ENCODE assay signal across 8 cellular contexts in genomic region chr19:42199440-42200115, GRCh38. TPM values are rescaled to one million over a fixed set of nuclear protein-coding genes. Genes with fewer than 3 reads are reported as not detected.
DNase-seq lines count a peak whose midpoint lies in the region; ATAC-seq and TF ChIP-seq lines count a peak whose summit lies in the region.

No MANE protein-coding gene starts in this region.

- H3K4me3 ChIP-seq in BLaER1 (peak overlapping the region; percentile 62), HL-60 (replicated peaks; ENCODE audit: insufficient read depth, low read length) (peak overlapping the region; percentile 9), heart left ventricle (peak overlapping the region in 2 of 12 donors; percentile 7 to 46)

- H3K27ac ChIP-seq in BLaER1 = peak overlapping the region; percentile 95
- peak overlapping the region; percentile 98 for H3K27ac ChIP-seq in HL-60 (replicated peaks)
- H3K27ac ChIP-seq in heart left ventricle = peak overlapping the region in 4 of 12 donors; percentile 16 to 97 (median 32)

- peak; percentile 88 to 96 for DNase-seq in HL-60 (ENCODE audit: low read depth in 1 of 2, low spot score in 1 of 2)
- peak; percentile 86 for DNase-seq in activated CD4-positive, alpha-beta memory T cell treated with anti-CD3 and anti-CD28 coated beads for 36 hours
- peak in 4 of 5 donors; percentile 46 to 79 (median 61) for DNase-seq in heart left ventricle
- DNase-seq in stimulated activated naive CD8-positive, alpha-beta T cell treated with anti-CD3 and anti-CD28 coated beads, Interleukin-15, amount 100 ng/mL, for 72 hours = peak; percentile 68 to 88
- no peak for DNase-seq in mucosa of gallbladder (ENCODE audit: low spot score)
- DNase-seq in ecto neural progenitor cell (ENCODE audit: low spot score) = no peak

- H3K36me3 ChIP-seq in BLaER1 (peaks cover 68% of the 10 kb centered on the region), heart left ventricle (peaks cover 0 to 67% (median 47%) of the 10 kb centered on the region in 9 donors)

- H3K4me2 ChIP-seq in BLaER1 = peak overlapping the region; percentile 99

- peaks cover 64% of the 10 kb centered on the region for H4K20me1 ChIP-seq in BLaER1

- H3K9ac ChIP-seq in BLaER1 = peak overlapping the region; percentile 81

- no peaks in the 10 kb centered on the region for H3K9me3 Mint-ChIP-seq in activated CD4-positive, alpha-beta memory T cell treated with anti-CD3 and anti-CD28 coated beads for 36 hours
- no peaks in the 10 kb centered on the region for H3K9me3 Mint-ChIP-seq in stimulated activated naive CD8-positive, alpha-beta T cell treated with anti-CD3 and anti-CD28 coated beads, Interleukin-15, amount 100 ng/mL, for 72 hours

- H3K4me1 ChIP-seq in BLaER1 (peaks cover 81% of the 10 kb centered on the region), heart left ventricle (peaks cover 0 to 70% (median 12%) of the 10 kb centered on the region in 12 donors)

- TF ChIP-seq POLR2A in heart left ventricle (IDR thresholded peaks at IDR 0.05) = no peak

- intact Hi-C loops in activated CD4-positive, alpha-beta memory T cell treated with anti-CD3 and anti-CD28 coated beads for 36 hours (cut with micrococcal nuclease) = loop anchor here (1.0 to 10.0 kb wide), 8 partner anchors 7 to 325 kb away; partner anchors contain the start of genes CD79A, DEDD2 and ZNF526
- intact Hi-C loops in heart left ventricle (cut with DNase I) = no loop called here

- H3K36me3 Mint-ChIP-seq in activated CD4-positive, alpha-beta memory T cell treated with anti-CD3 and anti-CD28 coated beads for 36 hours = peaks cover 47% of the 10 kb centered on the region

- ATAC-seq in GM19351 (IDR thresholded peaks at IDR 0.05; ENCODE audit: unreplicated experiment) (peak; percentile 47), heart left ventricle (peak in 3 of 4 donors; percentile 49 to 73 (median 52))
- peak; percentile 84 for ATAC-seq in stimulated activated naive CD8-positive, alpha-beta T cell treated with anti-CD3 and anti-CD28 coated beads, Interleukin-15, amount 100 ng/mL, for 72 hours

- H3K27me3 ChIP-seq in BLaER1 (no peaks in the 10 kb centered on the region), HL-60 (ENCODE audit: insufficient read depth, poor library complexity, severe bottlenecking) (no peaks in the 10 kb centered on the region), heart left ventricle (no peaks in the 10 kb centered on the region)

- CTCF ChIA-PET in activated CD4-positive, alpha-beta memory T cell treated with anti-CD3 and anti-CD28 coated beads for 36 hours (lab: Charles Lee) = interaction anchor here (1.0 to 2.0 kb wide), 5 partner anchors 15 to 91 kb away, joined by 3 to 12 read pairs (median 4); partner anchors contain the start of genes DEDD2 and POU2F2

- peaks cover 80% of the 10 kb centered on the region for H3K4me1 Mint-ChIP-seq in activated CD4-positive, alpha-beta memory T cell treated with anti-CD3 and anti-CD28 coated beads for 36 hours (ENCODE audit: low read depth)
- peaks cover 87% of the 10 kb centered on the region for H3K4me1 Mint-ChIP-seq in stimulated activated naive CD8-positive, alpha-beta T cell treated with anti-CD3 and anti-CD28 coated beads, Interleukin-15, amount 100 ng/mL, for 72 hours

- no peaks in the 10 kb centered on the region for H3K27me3 Mint-ChIP-seq in activated CD4-positive, alpha-beta memory T cell treated with anti-CD3 and anti-CD28 coated beads for 36 hours
- H3K27me3 Mint-ChIP-seq in stimulated activated naive CD8-positive, alpha-beta T cell treated with anti-CD3 and anti-CD28 coated beads, Interleukin-15, amount 100 ng/mL, for 72 hours = no peaks in the 10 kb centered on the region

- TF ChIP-seq CTCF in HL-60 (IDR thresholded peaks at IDR 0.05; ENCODE audit: insufficient read depth, low read length) = peak; percentile 45
- peak in 1 of 12 donors; percentile 21 for TF ChIP-seq CTCF in heart left ventricle (IDR thresholded peaks at IDR 0.05)

- WGBS in heart left ventricle, 4 donors = 68 to 82% (median 79%) methylated on average over 12 to 32 of the region's 32 CpGs

- H3K9me3 ChIP-seq in BLaER1 (no peaks in the 10 kb centered on the region), heart left ventricle (no peaks in the 10 kb centered on the region)

- POLR2A ChIA-PET in activated CD4-positive, alpha-beta memory T cell treated with anti-CD3 and anti-CD28 coated beads for 36 hours (lab: Charles Lee) = interaction anchor here (0.6 to 1.4 kb wide), 4 partner anchors 8 to 67 kb away, joined by 3 to 6 read pairs (median 4); partner anchors contain the start of genes DEDD2, POU2F2 and ZNF526

- H3K4me3 Mint-ChIP-seq in activated CD4-positive, alpha-beta memory T cell treated with anti-CD3 and anti-CD28 coated beads for 36 hours = peak overlapping the region; percentile 65
- peak overlapping the region; percentile 79 to 83 for H3K4me3 Mint-ChIP-seq in stimulated activated naive CD8-positive, alpha-beta T cell treated with anti-CD3 and anti-CD28 coated beads, Interleukin-15, amount 100 ng/mL, for 72 hours

- peak overlapping the region; percentile 98 for H3K27ac Mint-ChIP-seq in activated CD4-positive, alpha-beta memory T cell treated with anti-CD3 and anti-CD28 coated beads for 36 hours
- peak overlapping the region; percentile 63 to 72 for H3K27ac Mint-ChIP-seq in stimulated activated naive CD8-positive, alpha-beta T cell treated with anti-CD3 and anti-CD28 coated beads, Interleukin-15, amount 100 ng/mL, for 72 hours

RNA-seq across cellular contexts. Expression of gene DEDD2, which starts 17.9 kb away (rescaled TPM):
- 10 to 100 TPM; 31.3 to 33.4 TPM for total RNA-seq in activated CD4-positive, alpha-beta memory T cell treated with anti-CD3 and anti-CD28 coated beads for 36 hours
- 10 to 100 TPM; 11.1 to 24.1 (median 17.2) TPM for total RNA-seq in heart left ventricle
- polyA plus RNA-seq in heart left ventricle = 10 to 100 TPM; 12.6 to 18.3 TPM
- total RNA-seq in mucosa of gallbladder = 35.0 TPM

RNA-seq across cellular contexts. Expression of gene ZNF526, which starts 20.5 kb away (rescaled TPM):
- total RNA-seq in activated CD4-positive, alpha-beta memory T cell treated with anti-CD3 and anti-CD28 coated beads for 36 hours = 10 to 100 TPM; 12.3 to 14.9 TPM
- total RNA-seq in heart left ventricle (1 to 10 TPM; 3.9 to 7.2 (median 5.8) TPM), mucosa of gallbladder (12.1 TPM)
- 1 to 10 TPM; 3.3 to 5.4 TPM for polyA plus RNA-seq in heart left ventricle

RNA-seq across cellular contexts. Expression of gene GSK3A, which starts 42.8 kb away (rescaled TPM):
- total RNA-seq in activated CD4-positive, alpha-beta memory T cell treated with anti-CD3 and anti-CD28 coated beads for 36 hours = 10 to 100 TPM; 36.4 to 37.3 TPM
- 10 to 100 TPM; 22.5 to 46.9 (median 36.8) TPM for total RNA-seq in heart left ventricle
- polyA plus RNA-seq in heart left ventricle = 10 to 100 TPM; 51.6 to 76.5 TPM
- 49.8 TPM for total RNA-seq in mucosa of gallbladder

RNA-seq across cellular contexts. Expression of gene ERF, which starts 55.4 kb away (rescaled TPM):
- 10 to 100 TPM; 43.1 to 56.5 TPM for total RNA-seq in activated CD4-positive, alpha-beta memory T cell treated with anti-CD3 and anti-CD28 coated beads for 36 hours
- total RNA-seq in heart left ventricle = 10 to 100 TPM; 26.1 to 49.7 (median 35.5) TPM
- 10 to 100 TPM; 31.9 to 45.4 TPM for polyA plus RNA-seq in heart left ventricle
- 68.3 TPM for total RNA-seq in mucosa of gallbladder

Comparison
In these comparisons a context has a peak if more than half of its experiments do, and no peak if none do; other contexts are left out.
1. DNase-seq: peak in HL-60 (2 of 2), activated CD4-positive, alpha-beta memory T cell treated with anti-CD3 and anti-CD28 coated beads for 36 hours (single experiment), heart left ventricle (4 of 5) and stimulated activated naive CD8-positive, alpha-beta T cell treated with anti-CD3 and anti-CD28 coated beads, Interleukin-15, amount 100 ng/mL, for 72 hours (2 of 2); none in mucosa of gallbladder (single experiment) and ecto neural progenitor cell (single experiment).
2. Peak in every context shown above with its lines, with median percentiles within 50 percentile points of each other: ATAC-seq.